25 cellular contexts compared by ENCODE assay signal in genomic region chr4:83250666-83251065, GRCh38. TPM values are rescaled to one million over a fixed set of nuclear protein-coding genes. Genes with fewer than 3 reads are reported as not detected.
DNase-seq lines count a peak whose midpoint lies in the region; ATAC-seq, FAIRE-seq and TF ChIP-seq lines count a peak whose summit lies in the region.
"Had no signal": no experiment of that assay in that cellular context is flagged by ENCODE, and none has a peak within 500 bp of the region (broad histone marks: within the 10 kb centered on the region; RNA-seq: fewer than 3 reads in every experiment).

No MANE protein-coding gene starts in this region.

- ATAC-seq in natural killer cell (no peak), foreskin keratinocyte (no peak), HG03565 (IDR thresholded peaks at IDR 0.05; ENCODE audit: unreplicated experiment) (no peak)
- no peak for ATAC-seq in natural killer cell treated with Interleukin-12 subunit alpha and Interleukin-12 subunit beta and Interleukin-15 and Interleukin-18, amount 100 ng/mL, for 72 hours

- H3K36me3 ChIP-seq in astrocyte (ENCODE audit: insufficient read depth, low read length) (no peaks in the 10 kb centered on the region), mesenchymal stem cell (ENCODE audit: control insufficient read depth in 1 of 2, insufficient read depth in 2 of 2, low read depth in 1 of 2, low read length in 2 of 2) (no peaks in the 10 kb centered on the region)
- H3K36me3 ChIP-seq: BE2C, SJCRH30 had no signal

- peak overlapping the region; percentile 53 to 82 for H3K27ac Mint-ChIP-seq in natural killer cell
- H3K27ac Mint-ChIP-seq in natural killer cell treated with Interleukin-12 subunit alpha and Interleukin-12 subunit beta and Interleukin-15 and Interleukin-18, amount 100 ng/mL, for 72 hours, result peak overlapping the region in 1 of 2 donors; percentile 42
- peak overlapping the region; percentile 85 for H3K27ac Mint-ChIP-seq in astrocyte (ENCODE audit: unreplicated experiment)
- peak overlapping the region in 3 of 6 donors; percentile 36 to 86 (median 84) for H3K27ac Mint-ChIP-seq in immature natural killer cell
- no peak overlapping the region for H3K27ac Mint-ChIP-seq in endothelial cell (ENCODE audit: unreplicated experiment)
- H3K27ac Mint-ChIP-seq: H9, IgD-negative memory B cell had no signal

- intact Hi-C loops in natural killer cell (cut with micrococcal nuclease), result loop anchor here (5.0 kb wide), 1 partner anchor 123 kb away; no protein-coding TSS in a partner anchor

- no peak overlapping the region for H2AK5ac ChIP-seq in mesenchymal stem cell (ENCODE audit: low read length, severe bottlenecking)

- H3K4ac ChIP-seq in mesenchymal stem cell (ENCODE audit: low read depth in 1 of 2, low read length in 2 of 2), result no peak overlapping the region

- H3K4me1 ChIP-seq in astrocyte (ENCODE audit: insufficient read depth, low read length) (no peaks in the 10 kb centered on the region), mesenchymal stem cell (ENCODE audit: control insufficient read depth, insufficient read depth, low read depth, low read length) (peaks cover 13% of the 10 kb centered on the region), foreskin keratinocyte (no peaks in the 10 kb centered on the region)
- H3K4me1 ChIP-seq: BE2C, SJCRH30 had no signal

- H3K4me3 Mint-ChIP-seq in natural killer cell, result no peak overlapping the region
- no peak overlapping the region for H3K4me3 Mint-ChIP-seq in natural killer cell treated with Interleukin-12 subunit alpha and Interleukin-12 subunit beta and Interleukin-15 and Interleukin-18, amount 100 ng/mL, for 72 hours
- H3K4me3 Mint-ChIP-seq in astrocyte (ENCODE audit: unreplicated experiment), result no peak overlapping the region
- no peak overlapping the region for H3K4me3 Mint-ChIP-seq in immature natural killer cell
- no peak overlapping the region for H3K4me3 Mint-ChIP-seq in endothelial cell (ENCODE audit: unreplicated experiment)
- H3K4me3 Mint-ChIP-seq: CD4-positive, alpha-beta memory T cell; H9; IgD-negative memory B cell had no signal

- no peak overlapping the region for H3K14ac ChIP-seq in mesenchymal stem cell (ENCODE audit: low read length in 2 of 2)

- FAIRE-seq in astrocyte (lab: Jason Lieb, UNC), result no peak
- FAIRE-seq: GM12892, GM18507, HTR-8/SVneo had no signal

- H3K4me1 Mint-ChIP-seq in natural killer cell (peaks cover 51 to 53% of the 10 kb centered on the region in 2 donors), astrocyte (ENCODE audit: low read depth, unreplicated experiment) (peaks cover 23% of the 10 kb centered on the region), immature natural killer cell (peaks cover 60 to 71% of the 10 kb centered on the region in 2 donors), endothelial cell (ENCODE audit: unreplicated experiment) (peaks cover 3% of the 10 kb centered on the region)
- peaks cover 43% of the 10 kb centered on the region in 2 donors for H3K4me1 Mint-ChIP-seq in natural killer cell treated with Interleukin-12 subunit alpha and Interleukin-12 subunit beta and Interleukin-15 and Interleukin-18, amount 100 ng/mL, for 72 hours (ENCODE audit: low read depth in 2 of 2)

- no peak overlapping the region for H2AFZ ChIP-seq in astrocyte (ENCODE audit: low read depth, low read length)
- no peak overlapping the region for H2AFZ ChIP-seq in mesenchymal stem cell (ENCODE audit: low read depth, low read length)
- H2AFZ ChIP-seq: PC-9 had no signal

- H4K91ac ChIP-seq in mesenchymal stem cell (ENCODE audit: low read length), result no peak overlapping the region

- no peaks in the 10 kb centered on the region for H3K27me3 ChIP-seq in astrocyte (ENCODE audit: insufficient read depth, low read length)
- no peaks in the 10 kb centered on the region for H3K27me3 ChIP-seq in mesenchymal stem cell (ENCODE audit: control insufficient read depth in 1 of 2, insufficient read depth in 1 of 2, low read length in 2 of 2)
- H3K27me3 ChIP-seq in foreskin keratinocyte, result no peaks in the 10 kb centered on the region
- H3K27me3 ChIP-seq: BE2C, SJCRH30 had no signal

- H3K18ac ChIP-seq in mesenchymal stem cell (ENCODE audit: low read depth in 1 of 2, low read length in 2 of 2), result peak overlapping the region in 1 of 2 experiments; percentile 74

- H2BK15ac ChIP-seq in mesenchymal stem cell (ENCODE audit: low read depth, poor library complexity, severe bottlenecking), result no peak overlapping the region

- DNase-seq in natural killer cell (no peak), astrocyte (ENCODE audit: low read depth) (no peak), mesenchymal stem cell (peak; percentile 48), immature natural killer cell (no peak), foreskin keratinocyte (no peak), endothelial cell (ENCODE audit: low spot score) (no peak)
- no peak for DNase-seq in natural killer cell treated with Interleukin-12 subunit alpha and Interleukin-12 subunit beta and Interleukin-15 and Interleukin-18, amount 100 ng/mL, for 72 hours (ENCODE audit: low spot score)
- DNase-seq: 8988T; BE2C; Calu3; CD4-positive, alpha-beta memory T cell; DMS53; H9; Karpas-422; NCI-H1417 treated with DMSO at 0.1 percent for 48 hours; NCI-H2029; NCI-H345; NCI-H524 treated with DMSO at 0.1 percent for 48 hours; PC-9; SJCRH30 had no signal

- H3K36me3 Mint-ChIP-seq in natural killer cell, result no peaks in the 10 kb centered on the region
- no peaks in the 10 kb centered on the region for H3K36me3 Mint-ChIP-seq in natural killer cell treated with Interleukin-12 subunit alpha and Interleukin-12 subunit beta and Interleukin-15 and Interleukin-18, amount 100 ng/mL, for 72 hours
- peaks cover 4% of the 10 kb centered on the region for H3K36me3 Mint-ChIP-seq in astrocyte (ENCODE audit: low read depth, unreplicated experiment)
- peaks cover 0 to 14% (median 2%) of the 10 kb centered on the region in 3 donors for H3K36me3 Mint-ChIP-seq in immature natural killer cell
- H3K36me3 Mint-ChIP-seq in endothelial cell (ENCODE audit: low read depth, unreplicated experiment), result no peaks in the 10 kb centered on the region
- H3K36me3 Mint-ChIP-seq: IgD-negative memory B cell had no signal

- H3K4me3 ChIP-seq in astrocyte (ENCODE audit: insufficient read depth, low read depth, low read length) (no peak overlapping the region), mesenchymal stem cell (ENCODE audit: insufficient read depth in 1 of 2, low read depth in 1 of 2, low read length in 2 of 2) (no peak overlapping the region)
- H3K4me3 ChIP-seq: PC-9, SJCRH30 had no signal

- no peak overlapping the region for H2BK5ac ChIP-seq in mesenchymal stem cell (ENCODE audit: low read depth, low read length, poor library complexity, severe bottlenecking)

- no peaks in the 10 kb centered on the region for H3K9me3 ChIP-seq in astrocyte (ENCODE audit: insufficient read depth, low read depth, low read length)
- no peaks in the 10 kb centered on the region for H3K9me3 ChIP-seq in mesenchymal stem cell (ENCODE audit: control insufficient read depth, low read length)
- H3K9me3 ChIP-seq: BE2C, SJCRH30 had no signal

- H3K23ac ChIP-seq in mesenchymal stem cell (ENCODE audit: low read length in 2 of 2), result no peak overlapping the region

- H2BK12ac ChIP-seq in mesenchymal stem cell (ENCODE audit: low read length in 2 of 2), result peak overlapping the region in 1 of 2 experiments; percentile 18

- WGBS in mesenchymal stem cell, result 77% methylated on average over 5 of the region's 5 CpGs

- H3K27me3 Mint-ChIP-seq in natural killer cell (ENCODE audit: low read depth in 2 of 2) (no peaks in the 10 kb centered on the region), astrocyte (ENCODE audit: low read depth, unreplicated experiment) (no peaks in the 10 kb centered on the region), immature natural killer cell (ENCODE audit: low read depth in 3 of 3) (no peaks in the 10 kb centered on the region), endothelial cell (ENCODE audit: unreplicated experiment) (peaks cover 5% of the 10 kb centered on the region)
- H3K27me3 Mint-ChIP-seq in natural killer cell treated with Interleukin-12 subunit alpha and Interleukin-12 subunit beta and Interleukin-15 and Interleukin-18, amount 100 ng/mL, for 72 hours, result no peaks in the 10 kb centered on the region
- H3K27me3 Mint-ChIP-seq: CD4-positive, alpha-beta memory T cell; IgD-negative memory B cell had no signal

- no peaks in the 10 kb centered on the region for H3K79me1 ChIP-seq in mesenchymal stem cell (replicated peaks; ENCODE audit: low read length, poor library complexity, severe bottlenecking)

- H3K9me3 Mint-ChIP-seq in natural killer cell (no peaks in the 10 kb centered on the region), astrocyte (ENCODE audit: unreplicated experiment) (peaks cover 2% of the 10 kb centered on the region), immature natural killer cell (no peaks in the 10 kb centered on the region), endothelial cell (ENCODE audit: unreplicated experiment) (no peaks in the 10 kb centered on the region)
- no peaks in the 10 kb centered on the region for H3K9me3 Mint-ChIP-seq in natural killer cell treated with Interleukin-12 subunit alpha and Interleukin-12 subunit beta and Interleukin-15 and Interleukin-18, amount 100 ng/mL, for 72 hours
- H3K9me3 Mint-ChIP-seq: CD4-positive, alpha-beta memory T cell; H9 had no signal

- no peak overlapping the region for H2BK120ac ChIP-seq in mesenchymal stem cell (ENCODE audit: low read depth, low read length)

- H3K9ac ChIP-seq in astrocyte (ENCODE audit: low read length), result no peak overlapping the region
- H3K9ac ChIP-seq in mesenchymal stem cell (ENCODE audit: low read length), result no peak overlapping the region

- TF ChIP-seq CTCF in natural killer cell (IDR thresholded peaks at IDR 0.05), result no peak
- TF ChIP-seq CTCF in astrocyte (IDR thresholded peaks at IDR 0.05; ENCODE audit: insufficient read depth, low read depth, low read length), result no peak
- no peak for TF ChIP-seq CTCF in foreskin keratinocyte (conservative IDR thresholded peaks at IDR 0.05)
- no peak for TF ChIP-seq CTCF in endothelial cell (IDR thresholded peaks at IDR 0.05; ENCODE audit: unreplicated experiment)

- H3K27ac ChIP-seq in astrocyte (ENCODE audit: low read depth, low read length), result no peak overlapping the region
- no peak overlapping the region for H3K27ac ChIP-seq in mesenchymal stem cell (ENCODE audit: low read length, poor library complexity, severe bottlenecking)
- no peak overlapping the region for H3K27ac ChIP-seq in foreskin keratinocyte
- H3K27ac ChIP-seq: PC-9, SJCRH30 had no signal

- no peaks in the 10 kb centered on the region for H3K79me2 ChIP-seq in astrocyte (ENCODE audit: insufficient read depth, low read length)

- no peaks in the 10 kb centered on the region for H4K20me1 ChIP-seq in astrocyte (ENCODE audit: insufficient read depth, low read length)

- H4K8ac ChIP-seq in mesenchymal stem cell (ENCODE audit: low read length), result no peak overlapping the region

- no peak overlapping the region for H3K4me2 ChIP-seq in astrocyte (ENCODE audit: low read length)
- no peak overlapping the region for H3K4me2 ChIP-seq in mesenchymal stem cell (ENCODE audit: low read length, poor library complexity, severe bottlenecking)
- H3K4me2 ChIP-seq: PC-9 had no signal

RNA-seq across cellular contexts. Expression of gene COQ2, which starts 33.9 kb away (rescaled TPM):
- total RNA-seq in natural killer cell, result 1 to 10 TPM; 4.7 to 9.7 (median 7.0) TPM
- total RNA-seq in natural killer cell treated with Interleukin-12 subunit alpha and Interleukin-12 subunit beta and Interleukin-15 and Interleukin-18, amount 100 ng/mL, for 72 hours, result 10 to 100 TPM; 10.8 to 16.2 TPM
- total RNA-seq in astrocyte, result 8.2 and 8.7 TPM in 2 replicates
- 11.2 TPM for polyA plus RNA-seq in mesenchymal stem cell (2013, experiment 1 of 2)
- 11.6 TPM for polyA plus RNA-seq in mesenchymal stem cell (2013, experiment 2 of 2)
- 1 to 10 TPM; 5.8 to 7.8 (median 7.5) TPM for polyA plus RNA-seq in immature natural killer cell
- total RNA-seq in foreskin keratinocyte, result 25.6 and 28.2 TPM in 2 replicates
- polyA plus RNA-seq in foreskin keratinocyte, result 22.2 and 27.6 TPM in 2 replicates
- 14.1 TPM for total RNA-seq in endothelial cell (ENCODE audit: unreplicated experiment)
